ENCODE assay signal across 1 cellular context in the genomic region with DNA sequence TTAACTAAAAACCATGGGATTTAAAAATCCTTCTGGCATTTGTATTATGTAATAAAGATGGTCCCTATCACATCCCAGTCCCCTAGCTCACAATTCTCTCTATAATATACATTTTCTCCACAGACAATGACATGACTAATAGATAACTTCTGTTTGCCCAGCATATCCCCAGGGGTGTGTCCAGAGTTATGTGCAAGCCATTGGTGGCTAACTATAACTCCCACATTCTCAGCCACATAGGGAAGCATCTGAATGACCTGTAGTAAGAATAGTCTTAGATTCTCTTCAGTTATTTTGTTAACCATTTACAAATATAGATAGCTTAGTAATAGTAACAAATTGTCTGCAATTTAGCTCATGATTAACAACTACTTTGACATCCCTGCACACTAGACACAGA.
TF ChIP-seq lines count a peak whose summit lies in the region.

No MANE protein-coding gene starts in this region.

TF ChIP-seq in GM12878, 131 proteins besides CTCF, POLR2A, EP300 and RAD21 (continued from another document):
- TF ChIP-seq, protein P1, sequence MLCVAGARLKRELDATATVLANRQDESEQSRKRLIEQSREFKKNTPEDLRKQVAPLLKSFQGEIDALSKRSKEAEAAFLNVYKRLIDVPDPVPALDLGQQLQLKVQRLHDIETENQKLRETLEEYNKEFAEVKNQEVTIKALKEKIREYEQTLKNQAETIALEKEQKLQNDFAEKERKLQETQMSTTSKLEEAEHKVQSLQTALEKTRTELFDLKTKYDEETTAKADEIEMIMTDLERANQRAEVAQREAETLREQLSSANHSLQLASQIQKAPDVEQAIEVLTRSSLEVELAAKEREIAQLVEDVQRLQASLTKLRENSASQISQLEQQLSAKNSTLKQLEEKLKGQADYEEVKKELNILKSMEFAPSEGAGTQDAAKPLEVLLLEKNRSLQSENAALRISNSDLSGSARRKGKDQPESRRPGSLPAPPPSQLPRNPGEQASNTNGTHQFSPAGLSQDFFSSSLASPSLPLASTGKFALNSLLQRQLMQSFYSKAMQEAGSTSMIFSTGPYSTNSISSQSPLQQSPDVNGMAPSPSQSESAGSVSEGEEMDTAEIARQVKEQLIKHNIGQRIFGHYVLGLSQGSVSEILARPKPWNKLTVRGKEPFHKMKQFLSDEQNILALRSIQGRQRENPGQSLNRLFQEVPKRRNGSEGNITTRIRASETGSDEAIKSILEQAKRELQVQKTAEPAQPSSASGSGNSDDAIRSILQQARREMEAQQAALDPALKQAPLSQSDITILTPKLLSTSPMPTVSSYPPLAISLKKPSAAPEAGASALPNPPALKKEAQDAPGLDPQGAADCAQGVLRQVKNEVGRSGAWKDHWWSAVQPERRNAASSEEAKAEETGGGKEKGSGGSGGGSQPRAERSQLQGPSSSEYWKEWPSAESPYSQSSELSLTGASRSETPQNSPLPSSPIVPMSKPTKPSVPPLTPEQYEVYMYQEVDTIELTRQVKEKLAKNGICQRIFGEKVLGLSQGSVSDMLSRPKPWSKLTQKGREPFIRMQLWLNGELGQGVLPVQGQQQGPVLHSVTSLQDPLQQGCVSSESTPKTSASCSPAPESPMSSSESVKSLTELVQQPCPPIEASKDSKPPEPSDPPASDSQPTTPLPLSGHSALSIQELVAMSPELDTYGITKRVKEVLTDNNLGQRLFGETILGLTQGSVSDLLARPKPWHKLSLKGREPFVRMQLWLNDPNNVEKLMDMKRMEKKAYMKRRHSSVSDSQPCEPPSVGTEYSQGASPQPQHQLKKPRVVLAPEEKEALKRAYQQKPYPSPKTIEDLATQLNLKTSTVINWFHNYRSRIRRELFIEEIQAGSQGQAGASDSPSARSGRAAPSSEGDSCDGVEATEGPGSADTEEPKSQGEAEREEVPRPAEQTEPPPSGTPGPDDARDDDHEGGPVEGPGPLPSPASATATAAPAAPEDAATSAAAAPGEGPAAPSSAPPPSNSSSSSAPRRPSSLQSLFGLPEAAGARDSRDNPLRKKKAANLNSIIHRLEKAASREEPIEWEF (IDR thresholded peaks at IDR 0.05; ENCODE audit: insufficient replicate concordance, low read depth, low read length), result no peak
